ENCODE assay signal across 8 cellular contexts in the genomic region with DNA sequence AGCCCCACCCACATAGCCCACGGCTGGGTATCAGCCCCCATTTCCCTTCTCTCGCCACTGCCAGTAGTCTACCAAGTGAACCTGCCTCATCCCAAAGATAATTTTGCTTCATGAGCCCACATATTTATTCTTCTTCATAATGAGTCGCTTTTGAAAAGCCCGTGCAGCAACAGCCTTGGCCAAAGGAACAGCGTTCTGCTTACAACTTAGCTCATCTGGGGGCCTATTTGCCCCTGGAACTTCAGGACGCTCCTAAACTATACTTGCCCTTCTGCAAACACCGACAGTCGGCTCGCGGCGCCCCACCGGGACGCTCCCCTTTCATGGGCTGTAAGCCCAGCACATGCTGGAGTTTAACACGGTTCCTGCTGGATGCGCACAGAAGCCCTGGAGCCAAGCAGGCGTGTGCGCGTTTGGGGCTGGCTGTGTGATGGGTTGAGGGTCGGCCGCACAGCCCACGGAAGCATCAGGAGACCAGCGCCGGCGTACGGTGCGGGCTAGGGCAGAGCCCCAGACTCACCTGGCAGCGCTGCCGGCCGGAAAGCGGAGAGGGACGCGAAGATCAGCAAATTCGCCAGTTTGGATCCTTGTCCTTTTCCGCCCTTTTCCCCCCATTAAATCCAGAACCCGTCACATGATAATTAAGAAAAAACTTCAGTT. TPM values are rescaled to one million over a fixed set of nuclear protein-coding genes. Genes with fewer than 3 reads are reported as not detected.
DNase-seq lines count a peak whose midpoint lies in the region; ATAC-seq, FAIRE-seq and TF ChIP-seq lines count a peak whose summit lies in the region.

No MANE protein-coding gene starts in this region.

- peak overlapping the region; percentile 94 for H2AFZ ChIP-seq in PC-9
- peak overlapping the region; percentile 92 for H2AFZ ChIP-seq in endothelial cell of umbilical vein (ENCODE audit: low read depth, low read length)

- no peaks in the 10 kb centered on the region for H3K36me3 ChIP-seq in PC-9 (ENCODE audit: low read depth)
- no peaks in the 10 kb centered on the region for H3K36me3 ChIP-seq in endothelial cell of umbilical vein (ENCODE audit: control insufficient read depth in 2 of 2, extremely low read depth in 1 of 2, insufficient read depth in 2 of 2, low read length in 2 of 2)

- intact Hi-C loops in activated naive CD4-positive, alpha-beta T cell treated with anti-CD3 and anti-CD28 coated beads for 36 hours (cut with micrococcal nuclease), result loop anchor here (1.0 to 5.0 kb wide), 12 partner anchors 36 to 676 kb away; a partner anchor contains a TSS
- intact Hi-C loops in PC-9 (cut with micrococcal nuclease; ENCODE audit: unreplicated experiment), result loop anchor here (1.0 to 5.0 kb wide), 4 partner anchors 36 to 529 kb away; no protein-coding TSS in a partner anchor
- intact Hi-C loops in endothelial cell of umbilical vein (cut with micrococcal nuclease), result loop anchor here (1.0 to 5.0 kb wide), 6 partner anchors 36 to 261 kb away; a partner anchor contains a TSS

- ATAC-seq in HG02763 (IDR thresholded peaks at IDR 0.05; ENCODE audit: unreplicated experiment), result peak; percentile 16
- peak; percentile 37 to 51 for ATAC-seq in naive thymus-derived CD8-positive, alpha-beta T cell

- peak overlapping the region; percentile 88 for H3K27ac Mint-ChIP-seq in activated naive CD4-positive, alpha-beta T cell treated with anti-CD3 and anti-CD28 coated beads for 36 hours
- peak overlapping the region; percentile 85 to 97 (median 95) for H3K27ac Mint-ChIP-seq in naive thymus-derived CD8-positive, alpha-beta T cell

- H3K27me3 ChIP-seq in PC-9 (ENCODE audit: insufficient read depth, low read depth), result no peaks in the 10 kb centered on the region
- H3K27me3 ChIP-seq in endothelial cell of umbilical vein (ENCODE audit: control insufficient read depth in 2 of 2, insufficient read depth in 2 of 2, low read length in 2 of 2), result no peaks in the 10 kb centered on the region

- H4K20me1 ChIP-seq in PC-9 (ENCODE audit: insufficient read depth) (no peaks in the 10 kb centered on the region), endothelial cell of umbilical vein (replicated peaks; ENCODE audit: control insufficient read depth, extremely low read depth, insufficient read depth, low read length) (no peaks in the 10 kb centered on the region)

- no peak for FAIRE-seq in endothelial cell of umbilical vein (lab: Jason Lieb, UNC)

- no peak for TF ChIP-seq POLR2A in endothelial cell of umbilical vein (IDR thresholded peaks at IDR 0.05; ENCODE audit: low read depth, low read length)

- H3K4me2 ChIP-seq in PC-9 (peak overlapping the region; percentile 96), endothelial cell of umbilical vein (ENCODE audit: insufficient read depth, low read length) (peak overlapping the region; percentile 83)

- no peaks in the 10 kb centered on the region for H3K9me2 ChIP-seq in PC-9 (ENCODE audit: insufficient read depth)

- no peaks in the 10 kb centered on the region for H3F3A ChIP-seq in PC-9 (ENCODE audit: insufficient read depth, low read depth)

- BruUV-seq in PC-9 (replicated peaks; lab: Mats Ljungman, UMichigan), result TSS peak; percentile 91
- TSS peak; percentile 76 for BruUV-seq in endothelial cell of umbilical vein (replicated peaks; lab: Mats Ljungman, UMichigan)

- H3K27me3 Mint-ChIP-seq in activated naive CD4-positive, alpha-beta T cell treated with anti-CD3 and anti-CD28 coated beads for 36 hours (ENCODE audit: low read depth), result no peaks in the 10 kb centered on the region
- no peaks in the 10 kb centered on the region for H3K27me3 Mint-ChIP-seq in naive thymus-derived CD8-positive, alpha-beta T cell

- H3K9me3 ChIP-seq in PC-9 (ENCODE audit: insufficient read depth, low read depth) (no peaks in the 10 kb centered on the region), endothelial cell of umbilical vein (replicated peaks; ENCODE audit: control insufficient read depth, insufficient read depth, low read length) (no peaks in the 10 kb centered on the region)

- peaks cover 60% of the 10 kb centered on the region for H3K4me1 Mint-ChIP-seq in activated naive CD4-positive, alpha-beta T cell treated with anti-CD3 and anti-CD28 coated beads for 36 hours (ENCODE audit: low read depth)
- H3K4me1 Mint-ChIP-seq in naive thymus-derived CD8-positive, alpha-beta T cell, result peaks cover 24 to 75% (median 72%) of the 10 kb centered on the region in 4 donors

- H3K79me2 ChIP-seq in PC-9 (ENCODE audit: low read depth) (peaks cover 74% of the 10 kb centered on the region), endothelial cell of umbilical vein (ENCODE audit: control insufficient read depth, insufficient read depth, low read length) (peaks cover 35% of the 10 kb centered on the region)

- TF ChIP-seq CTCF in PC-9 (conservative IDR thresholded peaks at IDR 0.05) (no peak), endothelial cell of umbilical vein (IDR thresholded peaks at IDR 0.05; ENCODE audit: extremely low read depth in 1 of 2, insufficient read depth in 1 of 2, low read depth in 1 of 2, low read length in 2 of 2) (no peak)

- no peaks in the 10 kb centered on the region for H3K9me3 Mint-ChIP-seq in activated naive CD4-positive, alpha-beta T cell treated with anti-CD3 and anti-CD28 coated beads for 36 hours
- no peaks in the 10 kb centered on the region for H3K9me3 Mint-ChIP-seq in naive thymus-derived CD8-positive, alpha-beta T cell

- dilution Hi-C loops in endothelial cell of umbilical vein (cut with MboI; ENCODE audit: extremely low pct_ligation_motif_present, low sequenced_read_pairs), result no loop called here

- peak; percentile 41 for DNase-seq in activated naive CD4-positive, alpha-beta T cell treated with anti-CD3 and anti-CD28 coated beads for 36 hours
- no peak for DNase-seq in activated naive CD4-positive, alpha-beta T cell treated with anti-CD3 and anti-CD28 coated beads, Interleukin-2, amount 50 U/mL, for 16 hours
- no peak for DNase-seq in PC-9
- DNase-seq in endothelial cell of umbilical vein (ENCODE audit: low read depth, low spot score), result no peak
- no peak for DNase-seq in naive thymus-derived CD8-positive, alpha-beta T cell
- no peak for DNase-seq in glomerular visceral epithelial cell (ENCODE audit: extremely low spot score)
- DNase-seq in SW480 (ENCODE audit: low spot score), result no peak

- peak overlapping the region; percentile 87 for H3K4me3 Mint-ChIP-seq in activated naive CD4-positive, alpha-beta T cell treated with anti-CD3 and anti-CD28 coated beads for 36 hours
- peak overlapping the region; percentile 88 to 99 (median 97) for H3K4me3 Mint-ChIP-seq in naive thymus-derived CD8-positive, alpha-beta T cell

- POLR2A ChIA-PET in PC-9 (lab: Charles Lee; ENCODE audit: unreplicated experiment) (interaction anchor here (0.6 kb wide), 1 partner anchor 102 kb away, joined by 3 read pairs; no protein-coding TSS in a partner anchor), endothelial cell of umbilical vein (lab: Charles Lee) (interaction anchor here (0.8 to 1.6 kb wide), 2 partner anchors 13 to 100 kb away, joined by 3 to 4 read pairs; no protein-coding TSS in a partner anchor)
- POLR2A ChIA-PET in naive thymus-derived CD8-positive, alpha-beta T cell (lab: Charles Lee), result interaction anchor here (0.7 to 2.0 kb wide), 3 partner anchors 14 to 102 kb away, joined by 3 to 15 read pairs (median 4); a partner anchor contains a TSS

- no peaks in the 10 kb centered on the region for H3K9me1 ChIP-seq in endothelial cell of umbilical vein (replicated peaks; ENCODE audit: control insufficient read depth, extremely low read depth, insufficient read depth, low read length)

- H3K4me3 ChIP-seq in PC-9 (peak overlapping the region; percentile 85), endothelial cell of umbilical vein (replicated peaks in 1 of 3; ENCODE audit: insufficient read depth in 1 of 3, low read depth in 1 of 3, low read length in 3 of 3) (peak overlapping the region; percentile 67 to 94 (median 90))

- peak overlapping the region; percentile 41 for H3K27ac ChIP-seq in PC-9
- H3K27ac ChIP-seq in endothelial cell of umbilical vein (ENCODE audit: insufficient read depth, low read depth, low read length), result peak overlapping the region; percentile 66

- peaks cover 4% of the 10 kb centered on the region for H3K36me3 Mint-ChIP-seq in activated naive CD4-positive, alpha-beta T cell treated with anti-CD3 and anti-CD28 coated beads for 36 hours (ENCODE audit: low read depth)
- peaks cover 2 to 11% (median 4%) of the 10 kb centered on the region in 3 donors for H3K36me3 Mint-ChIP-seq in naive thymus-derived CD8-positive, alpha-beta T cell

- CTCF ChIA-PET in activated naive CD4-positive, alpha-beta T cell treated with anti-CD3 and anti-CD28 coated beads for 36 hours (lab: Charles Lee), result interaction anchor here (0.6 to 1.4 kb wide), 4 partner anchors 12 to 222 kb away, joined by 3 to 7 read pairs (median 3); no protein-coding TSS in a partner anchor
- CTCF ChIA-PET in PC-9 (lab: Charles Lee), result interaction anchor here (0.5 to 1.3 kb wide), 3 partner anchors 14 to 257 kb away, joined by 3 to 7 read pairs (median 3); no protein-coding TSS in a partner anchor
- CTCF ChIA-PET in endothelial cell of umbilical vein (lab: Charles Lee), result interaction anchor here (0.7 to 2.1 kb wide), 10 partner anchors 14 to 146 kb away, joined by 3 to 11 read pairs (median 4); no protein-coding TSS in a partner anchor

- H3K9ac ChIP-seq in endothelial cell of umbilical vein (replicated peaks; ENCODE audit: extremely low read depth, insufficient read depth, low read length), result peak overlapping the region; percentile 86

- peaks cover 35% of the 10 kb centered on the region for H3K4me1 ChIP-seq in PC-9 (replicated peaks; ENCODE audit: insufficient read depth)
- peaks cover 24% of the 10 kb centered on the region for H3K4me1 ChIP-seq in endothelial cell of umbilical vein (ENCODE audit: control insufficient read depth, extremely low read depth, insufficient read depth, low read length)

RNA-seq across cellular contexts. Expression of a gene that starts 0.4 kb away (rescaled TPM):
- 10 to 100 TPM; 11.1 to 11.4 TPM for total RNA-seq in activated naive CD4-positive, alpha-beta T cell treated with anti-CD3 and anti-CD28 coated beads for 36 hours
- total RNA-seq in PC-9 (2021), result 19.5 and 29.1 TPM in 2 replicates
- total RNA-seq in endothelial cell of umbilical vein, result 15.0 and 15.8 TPM in 2 replicates
- polyA plus RNA-seq in endothelial cell of umbilical vein, result 17.8 and 19.5 TPM in 2 replicates
- polyA plus RNA-seq in endothelial cell of umbilical vein (2011; cell fraction: cytosol; rRNA removed), result 20.1 and 21.2 TPM in 2 replicates
- polyA plus RNA-seq in endothelial cell of umbilical vein (2011; cell fraction: nucleus; rRNA removed), result 7.0 and 9.9 TPM in 2 replicates
- polyA plus RNA-seq in endothelial cell of umbilical vein (2012), result 18.2 and 21.3 TPM in 2 replicates
- 4.4 and 7.6 TPM in 2 replicates for polyA minus RNA-seq in endothelial cell of umbilical vein
- polyA minus RNA-seq in endothelial cell of umbilical vein (2011; cell fraction: cytosol; rRNA and poly(A)+ RNA removed), result 8.2 TPM
- polyA minus RNA-seq in endothelial cell of umbilical vein (2011; cell fraction: nucleus; rRNA and poly(A)+ RNA removed), result 1.8 and 4.7 TPM in 2 replicates
- total RNA-seq in naive thymus-derived CD8-positive, alpha-beta T cell, result 1 to 10 TPM; 7.5 to 8.4 TPM
- polyA plus RNA-seq in naive thymus-derived CD8-positive, alpha-beta T cell, result 10 to 100 TPM in 1 of 3 donors, 1 to 10 TPM in 2; 6.7 to 18.6 (median 9.1) TPM

RNA-seq across cellular contexts. Expression of a gene that starts 0.7 kb away (rescaled TPM):
- 10 to 100 TPM; 24.5 to 25.3 TPM for total RNA-seq in activated naive CD4-positive, alpha-beta T cell treated with anti-CD3 and anti-CD28 coated beads for 36 hours
- total RNA-seq in PC-9 (2021) (36.4 and 52.0 TPM in 2 replicates), endothelial cell of umbilical vein (21.4 TPM in 2 replicates)
- 8.4 and 13.3 TPM in 2 replicates for polyA plus RNA-seq in endothelial cell of umbilical vein
- 10.6 and 10.7 TPM in 2 replicates for polyA plus RNA-seq in endothelial cell of umbilical vein (2011; cell fraction: cytosol; rRNA removed)
- 21.2 and 27.6 TPM in 2 replicates for polyA plus RNA-seq in endothelial cell of umbilical vein (2011; cell fraction: nucleus; rRNA removed)
- 10.3 and 16.4 TPM in 2 replicates for polyA plus RNA-seq in endothelial cell of umbilical vein (2012)
- 27.5 and 33.2 TPM in 2 replicates for polyA minus RNA-seq in endothelial cell of umbilical vein
- 11.2 TPM for polyA minus RNA-seq in endothelial cell of umbilical vein (2011; cell fraction: cytosol; rRNA and poly(A)+ RNA removed)
- 34.0 and 49.0 TPM in 2 replicates for polyA minus RNA-seq in endothelial cell of umbilical vein (2011; cell fraction: nucleus; rRNA and poly(A)+ RNA removed)
- 10 to 100 TPM; 12.3 to 14.8 TPM for total RNA-seq in naive thymus-derived CD8-positive, alpha-beta T cell
- polyA plus RNA-seq in naive thymus-derived CD8-positive, alpha-beta T cell, result 1 to 10 TPM; 4.5 to 4.9 (median 4.7) TPM
